ENCODE assay signal across 8 cellular contexts in genomic region chr19:1132625-1133383, GRCh38. TPM values are rescaled to one million over a fixed set of nuclear protein-coding genes. Genes with fewer than 3 reads are reported as not detected.
DNase-seq lines count a peak whose midpoint lies in the region; ATAC-seq and TF ChIP-seq lines count a peak whose summit lies in the region.

No MANE protein-coding gene starts in this region.

- peaks cover 27% of the 10 kb centered on the region for H3K36me3 Mint-ChIP-seq in Caco-2 (ENCODE audit: insufficient read depth, unreplicated experiment)
- H3K36me3 Mint-ChIP-seq in stimulated activated naive CD8-positive, alpha-beta T cell treated with anti-CD3 and anti-CD28 coated beads, Interleukin-15, Interleukin-2, amounts not matched to agents 100 ng/mL and 50 ng/mL, for 24 hours (ENCODE audit: low read depth), result peaks cover 2% of the 10 kb centered on the region

- BruUV-seq in Caco-2 (replicated peaks; lab: Mats Ljungman, UMichigan), result no TSS peak

- no peaks in the 10 kb centered on the region for H3K4me1 Mint-ChIP-seq in Caco-2 (ENCODE audit: low read depth, unreplicated experiment)
- peaks cover 34% of the 10 kb centered on the region for H3K4me1 Mint-ChIP-seq in stimulated activated naive CD8-positive, alpha-beta T cell treated with anti-CD3 and anti-CD28 coated beads, Interleukin-15, Interleukin-2, amounts not matched to agents 100 ng/mL and 50 ng/mL, for 24 hours (ENCODE audit: low read depth)

- H3K4me3 ChIP-seq in Caco-2 (ENCODE audit: low read depth, low read length), result peak overlapping the region; percentile 40
- peak overlapping the region; percentile 0 for H3K4me3 ChIP-seq in right cardiac atrium (ENCODE audit: low read length)

- no peak for TF ChIP-seq CTCF in Caco-2 (IDR thresholded peaks at IDR 0.05; ENCODE audit: insufficient read depth in 1 of 2, low read depth in 1 of 2, low read length in 1 of 2, severe bottlenecking in 1 of 2, unreplicated experiment in 1 of 2)

- intact Hi-C loops in Caco-2 (cut with micrococcal nuclease; ENCODE audit: unreplicated experiment), result no loop called here
- intact Hi-C loops in right cardiac atrium (cut with DNase I), result no loop called here

- CTCF ChIA-PET in Caco-2 (lab: Charles Lee), result no interaction called here

- H3K27ac Mint-ChIP-seq in Caco-2 (ENCODE audit: unreplicated experiment), result no peak overlapping the region
- peak overlapping the region; percentile 91 for H3K27ac Mint-ChIP-seq in stimulated activated naive CD8-positive, alpha-beta T cell treated with anti-CD3 and anti-CD28 coated beads, Interleukin-15, Interleukin-2, amounts not matched to agents 100 ng/mL and 50 ng/mL, for 24 hours

- no peaks in the 10 kb centered on the region for H3K9me3 Mint-ChIP-seq in Caco-2 (ENCODE audit: unreplicated experiment)
- no peaks in the 10 kb centered on the region for H3K9me3 Mint-ChIP-seq in stimulated activated naive CD8-positive, alpha-beta T cell treated with anti-CD3 and anti-CD28 coated beads, Interleukin-15, Interleukin-2, amounts not matched to agents 100 ng/mL and 50 ng/mL, for 24 hours

- ATAC-seq in HG02798 (IDR thresholded peaks at IDR 0.05; ENCODE audit: poor library complexity, unreplicated experiment), result peak; percentile 7
- peak; percentile 9 to 19 for ATAC-seq in right cardiac atrium

- peak overlapping the region; percentile 10 for H3K27ac ChIP-seq in right cardiac atrium (ENCODE audit: low read length)

- H3K27me3 Mint-ChIP-seq in Caco-2 (ENCODE audit: insufficient read depth, unreplicated experiment), result no peaks in the 10 kb centered on the region
- H3K27me3 Mint-ChIP-seq in stimulated activated naive CD8-positive, alpha-beta T cell treated with anti-CD3 and anti-CD28 coated beads, Interleukin-15, Interleukin-2, amounts not matched to agents 100 ng/mL and 50 ng/mL, for 24 hours, result no peaks in the 10 kb centered on the region

- H3K27me3 ChIP-seq in Caco-2 (replicated peaks; ENCODE audit: control insufficient read depth, insufficient read depth, low read length), result no peaks in the 10 kb centered on the region
- no peaks in the 10 kb centered on the region for H3K27me3 ChIP-seq in right cardiac atrium (ENCODE audit: control insufficient read depth, insufficient read depth)

- H3K9me3 ChIP-seq in Caco-2 (no peaks in the 10 kb centered on the region), right cardiac atrium (ENCODE audit: control insufficient read depth, low read length) (no peaks in the 10 kb centered on the region)

- no peaks in the 10 kb centered on the region for H3K36me3 ChIP-seq in Caco-2 (ENCODE audit: control insufficient read depth, insufficient read depth, low read length)

- POLR2A ChIA-PET in Caco-2 (lab: Charles Lee), result interaction anchor here (0.9 kb wide), 1 partner anchor 136 kb away, joined by 3 read pairs; no protein-coding TSS in a partner anchor

- WGBS in right cardiac atrium, result 70% methylated on average over 46 of the region's 46 CpGs

- DNase-seq in Caco-2 (no peak), activated gamma-delta T cell (lab: John Stamatoyannopoulos, UW) (peak; percentile 58), right cardiac atrium (peak in 1 of 3 donors; percentile 71), putamen (ENCODE audit: low spot score) (no peak), glomerular visceral epithelial cell (ENCODE audit: extremely low spot score) (no peak), NCI-H1105 (lab: John Stamatoyannopoulos, UW) (no peak)

- H3K4me1 ChIP-seq in Caco-2 (peaks cover 6% of the 10 kb centered on the region; the same call in 1 of the 2 replicates), right cardiac atrium (ENCODE audit: control insufficient read depth, insufficient read depth, low read length) (peaks cover 8% of the 10 kb centered on the region)

- peak overlapping the region; percentile 75 for H3K4me3 Mint-ChIP-seq in Caco-2 (ENCODE audit: unreplicated experiment)
- H3K4me3 Mint-ChIP-seq in stimulated activated naive CD8-positive, alpha-beta T cell treated with anti-CD3 and anti-CD28 coated beads, Interleukin-15, Interleukin-2, amounts not matched to agents 100 ng/mL and 50 ng/mL, for 24 hours, result peak overlapping the region; percentile 87

RNA-seq across cellular contexts. Expression of gene GPX4, which starts 29.0 kb away (rescaled TPM):
- 500 and 546 TPM in 2 replicates for total RNA-seq in Caco-2 (2022)
- 100 to 1,000 TPM; 300 to 374 (median 359) TPM for total RNA-seq in right cardiac atrium
- polyA plus RNA-seq in right cardiac atrium, result 713 TPM

RNA-seq across cellular contexts. Expression of gene POLR2E, which starts 37.6 kb away (rescaled TPM):
- total RNA-seq in Caco-2 (2022), result 264 and 272 TPM in 2 replicates
- total RNA-seq in right cardiac atrium, result 100 to 1,000 TPM; 110 to 145 (median 131) TPM
- 179 TPM for polyA plus RNA-seq in right cardiac atrium

RNA-seq across cellular contexts. Expression of gene SBNO2, which starts 41.3 kb away (rescaled TPM):
- total RNA-seq in Caco-2 (2022), result 37.3 and 41.2 TPM in 2 replicates
- 10 to 100 TPM; 18.0 to 44.5 (median 20.5) TPM for total RNA-seq in right cardiac atrium
- 13.4 TPM for polyA plus RNA-seq in right cardiac atrium
